ENCODE assay signal across 17 cellular contexts in the genomic region with DNA sequence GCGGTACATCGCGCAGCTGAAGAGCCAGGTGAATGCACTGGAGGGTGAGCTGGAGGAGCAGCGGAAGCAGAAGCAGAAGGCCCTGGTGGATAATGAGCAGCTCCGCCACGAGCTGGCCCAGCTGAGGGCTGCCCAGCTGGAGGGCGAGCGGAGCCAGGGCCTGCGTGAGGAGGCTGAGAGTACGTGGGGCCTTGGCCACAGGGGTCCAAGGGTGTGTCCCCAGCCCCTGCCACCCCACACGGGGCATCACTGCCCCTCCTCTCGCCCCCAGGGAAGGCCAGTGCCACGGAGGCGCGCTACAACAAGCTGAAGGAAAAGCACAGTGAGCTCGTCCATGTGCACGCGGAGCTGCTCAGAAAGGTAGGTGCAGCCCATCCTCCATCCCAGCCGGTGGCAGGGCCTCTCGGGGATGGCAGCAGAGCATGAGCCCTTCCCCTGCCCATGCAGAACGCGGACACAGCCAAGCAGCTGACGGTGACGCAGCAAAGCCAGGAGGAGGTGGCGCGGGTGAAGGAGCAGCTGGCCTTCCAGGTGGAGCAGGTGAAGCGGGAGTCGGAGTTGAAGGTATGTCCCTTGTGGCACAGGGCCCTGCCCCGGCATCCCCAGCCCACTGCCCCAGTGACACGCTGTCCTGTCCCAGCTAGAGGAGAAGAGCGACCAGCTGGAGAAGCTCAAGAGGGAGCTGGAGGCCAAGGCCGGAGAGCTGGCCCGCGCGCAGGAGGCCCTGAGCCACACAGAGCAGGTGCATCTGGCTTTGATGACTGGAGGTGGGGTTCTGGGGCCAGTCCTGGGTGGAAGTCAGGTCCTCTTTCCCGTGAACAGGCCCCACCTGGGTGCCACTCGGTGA. TPM values are rescaled to one million over a fixed set of nuclear protein-coding genes. Genes with fewer than 3 reads are reported as not detected.
DNase-seq lines count a peak whose midpoint lies in the region; ATAC-seq and TF ChIP-seq lines count a peak whose summit lies in the region.
"Had no signal": no experiment of that assay in that cellular context is flagged by ENCODE, and none has a peak within 500 bp of the region (broad histone marks: within the 10 kb centered on the region; RNA-seq: fewer than 3 reads in every experiment).

No MANE protein-coding gene starts in this region.

- no peaks in the 10 kb centered on the region for H3K27me3 Mint-ChIP-seq in Calu3 (ENCODE audit: unreplicated experiment)
- H3K27me3 Mint-ChIP-seq: activated CD4-positive, alpha-beta memory T cell treated with anti-CD3 and anti-CD28 coated beads, Interleukin-2, amount 10 ng/mL, durations not matched to agents 7 days and 5 days; stimulated activated memory B cell treated with anti-CD40 and anti-IgM and Interleukin-4, amounts not matched to agents 10 μg/mL and 1 μg/mL and 100 μg/mL, for 72 hours had no signal

- peak; percentile 37 for DNase-seq in 8988T
- DNase-seq in Calu3 = no peak
- peak; percentile 64 for DNase-seq in NCI-H2171 (lab: John Stamatoyannopoulos, UW)
- peak in 1 of 10 donors; percentile 21 for DNase-seq in dorsolateral prefrontal cortex
- DNase-seq in brain microvascular endothelial cell = no peak
- no peak for DNase-seq in GOT3 (lab: John Stamatoyannopoulos, UW)
- DNase-seq: activated CD4-positive, alpha-beta memory T cell treated with anti-CD3 and anti-CD28 coated beads, Interleukin-2, amount 10 ng/mL, durations not matched to agents 7 days and 5 days; activated naive CD4-positive, alpha-beta T cell treated with Interleukin-2 at 50 U/mL for 16 hours; activated T-cell treated with anti-CD3 and anti-CD28 coated beads, Interleukin-2, amount 50 U/mL, for 1 hour; colonic mucosa; NCI-H1436 treated with DMSO at 0.1 percent for 48 hours; NCI-H526 treated with DMSO at 0.1 percent for 48 hours; OCI-M1; tibial artery had no signal

- TF ChIP-seq CTCF in Calu3 (IDR thresholded peaks at IDR 0.05; ENCODE audit: unreplicated experiment) = no peak
- no peak for TF ChIP-seq CTCF in dorsolateral prefrontal cortex (IDR thresholded peaks at IDR 0.05 in 54 of 56, conservative IDR thresholded peaks at IDR 0.05 in 2 of 56; ENCODE audit: low read depth in 1 of 56, partially characterized antibody in 56 of 56)
- no peak for TF ChIP-seq CTCF in brain microvascular endothelial cell (IDR thresholded peaks at IDR 0.05; ENCODE audit: low read depth, low read length, missing control alignments)

- H3K9me3 Mint-ChIP-seq in Calu3 (ENCODE audit: low read depth, unreplicated experiment) = no peaks in the 10 kb centered on the region
- H3K9me3 Mint-ChIP-seq: activated CD4-positive, alpha-beta memory T cell treated with anti-CD3 and anti-CD28 coated beads, Interleukin-2, amount 10 ng/mL, durations not matched to agents 7 days and 5 days; stimulated activated memory B cell treated with anti-CD40 and anti-IgM and Interleukin-4, amounts not matched to agents 10 μg/mL and 1 μg/mL and 100 μg/mL, for 72 hours; WTC11 had no signal

- no peak for ATAC-seq in GM18519 (IDR thresholded peaks at IDR 0.05; ENCODE audit: low FRiP score, unreplicated experiment)
- ATAC-seq: stimulated activated memory B cell treated with anti-CD40 and anti-IgM and Interleukin-4, amounts not matched to agents 10 μg/mL and 1 μg/mL and 100 μg/mL, for 72 hours; WTC11 had no signal

- H3K36me3 ChIP-seq in brain microvascular endothelial cell (replicated peaks) = no peaks in the 10 kb centered on the region
- H3K36me3 ChIP-seq: colonic mucosa had no signal

- intact Hi-C loops in Calu3 (cut with micrococcal nuclease; ENCODE audit: unreplicated experiment) = no loop called here
- intact Hi-C loops in dorsolateral prefrontal cortex (cut with DNase I) = loop anchor here (2.0 to 10.0 kb wide), 2 partner anchors 61 kb away; no protein-coding TSS in a partner anchor

- CTCF ChIA-PET in Calu3 (lab: Charles Lee) = interaction anchor here (0.7 kb wide), 1 partner anchor 47 kb away, joined by 7 read pairs; no protein-coding TSS in a partner anchor

- BruUV-seq in Calu3 (replicated peaks; lab: Mats Ljungman, UMichigan) = TSS peak; percentile 32

- H3K4me3 ChIP-seq in dorsolateral prefrontal cortex = no peak overlapping the region
- H3K4me3 ChIP-seq in brain microvascular endothelial cell (ENCODE audit: low read depth, low read length) = no peak overlapping the region
- H3K4me3 ChIP-seq: colonic mucosa, tibial artery had no signal

- in situ Hi-C loops in brain microvascular endothelial cell (cut with HindIII; ENCODE audit: low pct_ligation_motif_present, low sequenced_read_pairs) = no loop called here

- peaks cover 94% of the 10 kb centered on the region for H3K36me3 Mint-ChIP-seq in Calu3 (ENCODE audit: insufficient read depth, unreplicated experiment)
- H3K36me3 Mint-ChIP-seq: WTC11 had no signal

- peak overlapping the region; percentile 49 for H3K4me3 Mint-ChIP-seq in Calu3 (ENCODE audit: low read depth, unreplicated experiment)
- H3K4me3 Mint-ChIP-seq: activated CD4-positive, alpha-beta memory T cell treated with anti-CD3 and anti-CD28 coated beads, Interleukin-2, amount 10 ng/mL, durations not matched to agents 7 days and 5 days; stimulated activated memory B cell treated with anti-CD40 and anti-IgM and Interleukin-4, amounts not matched to agents 10 μg/mL and 1 μg/mL and 100 μg/mL, for 72 hours; WTC11 had no signal

- H3K27ac ChIP-seq in dorsolateral prefrontal cortex (peak overlapping the region; percentile 57 to 99 (median 94)), brain microvascular endothelial cell (no peak overlapping the region)
- H3K27ac ChIP-seq: colonic mucosa, tibial artery had no signal

- H3K27ac Mint-ChIP-seq in Calu3 (ENCODE audit: unreplicated experiment) = peak overlapping the region; percentile 80
- H3K27ac Mint-ChIP-seq: activated CD4-positive, alpha-beta memory T cell treated with anti-CD3 and anti-CD28 coated beads, Interleukin-2, amount 10 ng/mL, durations not matched to agents 7 days and 5 days; stimulated activated memory B cell treated with anti-CD40 and anti-IgM and Interleukin-4, amounts not matched to agents 10 μg/mL and 1 μg/mL and 100 μg/mL, for 72 hours; WTC11 had no signal

- H3K27me3 ChIP-seq in dorsolateral prefrontal cortex (no peaks in the 10 kb centered on the region), brain microvascular endothelial cell (replicated peaks) (no peaks in the 10 kb centered on the region)
- H3K27me3 ChIP-seq: colonic mucosa, tibial artery had no signal

- H3K4me1 Mint-ChIP-seq in Calu3 (ENCODE audit: low read depth, unreplicated experiment) = no peaks in the 10 kb centered on the region
- H3K4me1 Mint-ChIP-seq: activated CD4-positive, alpha-beta memory T cell treated with anti-CD3 and anti-CD28 coated beads, Interleukin-2, amount 10 ng/mL, durations not matched to agents 7 days and 5 days had no signal

RNA-seq across cellular contexts. Expression of gene HIP1R, which starts 21.0 kb away (rescaled TPM):
- total RNA-seq in Calu3 (2022) = 234 and 246 TPM in 2 replicates
- 100 to 1,000 TPM in 104 of 120 experiments, 10 to 100 TPM in 16; 38.9 to 309 (median 147) TPM for total RNA-seq in dorsolateral prefrontal cortex

RNA-seq across cellular contexts. Expression of gene VPS37B, which starts 39.7 kb away (rescaled TPM):
- total RNA-seq in Calu3 (2022) (104 and 118 TPM in 2 replicates), dorsolateral prefrontal cortex (10 to 100 TPM; 15.8 to 35.3 (median 22.0) TPM)

Comparison
In these comparisons a context has a peak if more than half of its experiments do, and no peak if none do; other contexts are left out.
1. DNase-seq: peak in 8988T (single experiment) and NCI-H2171 (single experiment); none in Calu3 (single experiment), brain microvascular endothelial cell (single experiment) and GOT3 (single experiment).